1 cellular context compared by ENCODE assay signal in the genomic region with DNA sequence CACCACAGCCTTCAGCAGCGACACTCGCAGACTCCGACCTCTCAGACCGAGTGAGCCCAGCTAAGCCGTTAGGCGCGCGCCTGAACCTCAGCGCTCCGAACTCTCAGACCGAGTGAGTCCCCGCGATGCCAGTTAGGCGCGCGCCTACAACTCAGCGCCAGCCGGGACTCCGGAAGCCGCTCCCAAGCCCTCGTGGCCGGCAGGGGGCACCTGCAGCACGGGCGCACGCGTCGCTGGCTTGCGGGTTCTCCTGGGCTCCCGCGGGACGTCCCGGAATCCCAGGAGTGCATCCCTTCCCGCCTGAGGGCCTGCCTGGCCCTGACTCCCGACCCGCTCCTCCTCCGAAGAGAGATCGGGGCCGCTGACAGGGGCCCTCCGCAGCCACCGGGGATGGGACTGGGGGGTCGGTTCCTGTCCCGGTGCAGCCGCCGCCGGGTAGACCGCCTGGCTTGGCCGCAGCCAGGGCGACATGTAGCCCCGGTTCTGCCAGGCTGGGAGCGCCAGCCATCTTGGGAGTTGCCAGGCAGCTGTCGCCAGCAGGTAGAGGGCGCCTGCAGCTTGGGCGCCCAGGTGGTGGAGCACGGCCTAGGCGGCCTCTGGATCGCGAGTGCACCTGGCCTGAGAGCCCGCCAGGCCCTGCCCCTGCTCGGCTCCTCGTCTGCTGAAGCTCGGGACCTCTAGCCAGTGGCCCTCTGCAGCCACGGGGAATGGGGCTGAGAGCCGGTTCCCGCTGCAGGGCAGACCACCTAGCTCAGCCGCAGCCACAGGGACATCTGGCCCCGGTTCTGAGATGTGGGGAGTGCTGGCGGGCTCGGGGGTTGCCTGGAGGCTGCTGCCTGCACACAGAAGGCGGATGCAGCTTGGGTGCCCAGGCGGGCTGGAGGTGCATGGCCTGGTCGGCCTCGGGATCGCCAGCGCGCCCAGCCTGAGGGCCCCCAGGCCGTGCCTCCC.
TF ChIP-seq lines count a peak whose summit lies in the region.

ANKRD18A (minus strand) TSS at position 114 of the 951 bp plus-strand sequence. CDS start 311 bp downstream, outside the sequence.

TF ChIP-seq in HepG2, 621 proteins besides CTCF, POLR2A, EP300 and RAD21 (continued from another document and continues in another):
- TF ChIP-seq, protein P1, sequence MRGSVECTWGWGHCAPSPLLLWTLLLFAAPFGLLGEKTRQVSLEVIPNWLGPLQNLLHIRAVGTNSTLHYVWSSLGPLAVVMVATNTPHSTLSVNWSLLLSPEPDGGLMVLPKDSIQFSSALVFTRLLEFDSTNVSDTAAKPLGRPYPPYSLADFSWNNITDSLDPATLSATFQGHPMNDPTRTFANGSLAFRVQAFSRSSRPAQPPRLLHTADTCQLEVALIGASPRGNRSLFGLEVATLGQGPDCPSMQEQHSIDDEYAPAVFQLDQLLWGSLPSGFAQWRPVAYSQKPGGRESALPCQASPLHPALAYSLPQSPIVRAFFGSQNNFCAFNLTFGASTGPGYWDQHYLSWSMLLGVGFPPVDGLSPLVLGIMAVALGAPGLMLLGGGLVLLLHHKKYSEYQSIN (CRISPR knock-in tag; IDR thresholded peaks at IDR 0.05; ENCODE audit: borderline replicate concordance) = no peak
- no peak for TF ChIP-seq SOX13 (IDR thresholded peaks at IDR 0.05)
- peak in 1 of 2 experiments; percentile 40; a peak in 1 of 4 replicates for TF ChIP-seq SOX13 (CRISPR knock-in tag; conservative IDR thresholded peaks at IDR 0.05 in 1 of 2, IDR thresholded peaks at IDR 0.05 in 1 of 2)
- no peak; the same call in 1 of the 2 replicates for TF ChIP-seq CBX5 (CRISPR knock-in tag; IDR thresholded peaks at IDR 0.05; ENCODE audit: borderline replicate concordance)
- no peak for TF ChIP-seq KDM4B (CRISPR knock-in tag; IDR thresholded peaks at IDR 0.05)
- TF ChIP-seq ZNF530 (CRISPR knock-in tag; IDR thresholded peaks at IDR 0.05; ENCODE audit: low read depth) = no peak
- no peak for TF ChIP-seq ZNF720 (CRISPR knock-in tag; IDR thresholded peaks at IDR 0.05)
- TF ChIP-seq ZNF614 (CRISPR knock-in tag; IDR thresholded peaks at IDR 0.05; ENCODE audit: borderline replicate concordance) = no peak
- TF ChIP-seq ZIK1 (CRISPR knock-in tag; IDR thresholded peaks at IDR 0.05; ENCODE audit: borderline replicate concordance, low read depth) = 0 out of 2 replicates have a peak, but pooled peaks have one; percentile 45
- TF ChIP-seq XRCC5 (optimal IDR thresholded peaks at IDR 0.05; ENCODE audit: low read length) = peak; percentile 80
- TF ChIP-seq ADNP (CRISPR knock-in tag; IDR thresholded peaks at IDR 0.05) = 0 out of 2 replicates have a peak, but pooled peaks have one; percentile 22
- no peak for TF ChIP-seq CENPX (CRISPR knock-in tag; IDR thresholded peaks at IDR 0.05)
- peak; percentile 72; the same call in 1 of the 2 replicates for TF ChIP-seq NCOA1 (CRISPR knock-in tag; IDR thresholded peaks at IDR 0.05)
- peak; percentile 52; the same call in 1 of the 2 replicates for TF ChIP-seq ZMAT3 (CRISPR knock-in tag; conservative IDR thresholded peaks at IDR 0.05)
- TF ChIP-seq, protein P2, sequence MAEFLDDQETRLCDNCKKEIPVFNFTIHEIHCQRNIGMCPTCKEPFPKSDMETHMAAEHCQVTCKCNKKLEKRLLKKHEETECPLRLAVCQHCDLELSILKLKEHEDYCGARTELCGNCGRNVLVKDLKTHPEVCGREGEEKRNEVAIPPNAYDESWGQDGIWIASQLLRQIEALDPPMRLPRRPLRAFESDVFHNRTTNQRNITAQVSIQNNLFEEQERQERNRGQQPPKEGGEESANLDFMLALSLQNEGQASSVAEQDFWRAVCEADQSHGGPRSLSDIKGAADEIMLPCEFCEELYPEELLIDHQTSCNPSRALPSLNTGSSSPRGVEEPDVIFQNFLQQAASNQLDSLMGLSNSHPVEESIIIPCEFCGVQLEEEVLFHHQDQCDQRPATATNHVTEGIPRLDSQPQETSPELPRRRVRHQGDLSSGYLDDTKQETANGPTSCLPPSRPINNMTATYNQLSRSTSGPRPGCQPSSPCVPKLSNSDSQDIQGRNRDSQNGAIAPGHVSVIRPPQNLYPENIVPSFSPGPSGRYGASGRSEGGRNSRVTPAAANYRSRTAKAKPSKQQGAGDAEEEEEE (CRISPR knock-in tag; IDR thresholded peaks at IDR 0.05; ENCODE audit: borderline replicate concordance) = no peak
- TF ChIP-seq ISX (CRISPR knock-in tag; conservative IDR thresholded peaks at IDR 0.05) = no peak
- TF ChIP-seq, protein P3, sequence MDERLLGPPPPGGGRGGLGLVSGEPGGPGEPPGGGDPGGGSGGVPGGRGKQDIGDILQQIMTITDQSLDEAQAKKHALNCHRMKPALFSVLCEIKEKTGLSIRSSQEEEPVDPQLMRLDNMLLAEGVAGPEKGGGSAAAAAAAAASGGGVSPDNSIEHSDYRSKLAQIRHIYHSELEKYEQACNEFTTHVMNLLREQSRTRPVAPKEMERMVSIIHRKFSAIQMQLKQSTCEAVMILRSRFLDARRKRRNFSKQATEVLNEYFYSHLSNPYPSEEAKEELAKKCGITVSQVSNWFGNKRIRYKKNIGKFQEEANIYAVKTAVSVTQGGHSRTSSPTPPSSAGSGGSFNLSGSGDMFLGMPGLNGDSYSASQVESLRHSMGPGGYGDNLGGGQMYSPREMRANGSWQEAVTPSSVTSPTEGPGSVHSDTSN (CRISPR knock-in tag; IDR thresholded peaks at IDR 0.05) = no peak
- no peak for TF ChIP-seq EZH2 (conservative IDR thresholded peaks at IDR 0.05; ENCODE audit: low read depth, low read length)
- TF ChIP-seq CHD4 (IDR thresholded peaks at IDR 0.05; ENCODE audit: borderline replicate concordance, low read length) = no peak
- no peak for TF ChIP-seq ZBED4 (CRISPR knock-in tag; IDR thresholded peaks at IDR 0.05; ENCODE audit: borderline replicate concordance)
- peak; percentile 54; the same call in 1 of the 2 replicates for TF ChIP-seq BRF2 (CRISPR knock-in tag; IDR thresholded peaks at IDR 0.05)
- peak; percentile 5; the same call in 1 of the 2 replicates for TF ChIP-seq ZNF143 (CRISPR knock-in tag; IDR thresholded peaks at IDR 0.05)
- TF ChIP-seq ZNF691 (CRISPR knock-in tag; IDR thresholded peaks at IDR 0.05; ENCODE audit: borderline replicate concordance, low read depth) = peak; percentile 94; the same call in 1 of the 2 replicates
- TF ChIP-seq NFE2L1 (CRISPR knock-in tag; IDR thresholded peaks at IDR 0.05; ENCODE audit: borderline replicate concordance) = no peak
- TF ChIP-seq, protein P4, sequence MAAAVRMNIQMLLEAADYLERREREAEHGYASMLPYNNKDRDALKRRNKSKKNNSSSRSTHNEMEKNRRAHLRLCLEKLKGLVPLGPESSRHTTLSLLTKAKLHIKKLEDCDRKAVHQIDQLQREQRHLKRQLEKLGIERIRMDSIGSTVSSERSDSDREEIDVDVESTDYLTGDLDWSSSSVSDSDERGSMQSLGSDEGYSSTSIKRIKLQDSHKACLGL (CRISPR knock-in tag; IDR thresholded peaks at IDR 0.05) = no peak
- TF ChIP-seq MTERF4 (CRISPR knock-in tag; IDR thresholded peaks at IDR 0.05) = peak; percentile 68; the same call in 1 of the 2 replicates
- TF ChIP-seq ZFP36L1 (CRISPR knock-in tag; IDR thresholded peaks at IDR 0.05) = no peak
- TF ChIP-seq GTF2F1 (IDR thresholded peaks at IDR 0.05; ENCODE audit: low read length) = no peak
- TF ChIP-seq EEA1 (CRISPR knock-in tag; IDR thresholded peaks at IDR 0.05; ENCODE audit: borderline replicate concordance) = no peak
- peak; percentile 72 for TF ChIP-seq POLR2AphosphoS5 (IDR thresholded peaks at IDR 0.05; ENCODE audit: low read depth, low read length)
- TF ChIP-seq ZBTB43 (CRISPR knock-in tag; conservative IDR thresholded peaks at IDR 0.05) = peak; percentile 70; the same call in 1 of the 2 replicates
- TF ChIP-seq ZNF20 (CRISPR knock-in tag; IDR thresholded peaks at IDR 0.05) = no peak
- no peak for TF ChIP-seq PLRG1 (conservative IDR thresholded peaks at IDR 0.05)
- peak; percentile 19; the same call in 1 of the 2 replicates for TF ChIP-seq CBFB (CRISPR knock-in tag; IDR thresholded peaks at IDR 0.05)
- TF ChIP-seq LCORL (IDR thresholded peaks at IDR 0.05) = peak; percentile 43; the same call in 1 of the 2 replicates
- peak; percentile 88 for TF ChIP-seq LCORL (CRISPR knock-in tag; IDR thresholded peaks at IDR 0.05)
- TF ChIP-seq ZMYM2 (CRISPR knock-in tag; IDR thresholded peaks at IDR 0.05) = peak; percentile 86; the same call in 1 of the 2 replicates
- peak; percentile 77; the same call in 1 of the 2 replicates for TF ChIP-seq ZHX1 (CRISPR knock-in tag; IDR thresholded peaks at IDR 0.05; ENCODE audit: low read depth)
- peak; percentile 89 for TF ChIP-seq TOPORS (CRISPR knock-in tag; IDR thresholded peaks at IDR 0.05)
- TF ChIP-seq MTA1 (CRISPR knock-in tag; IDR thresholded peaks at IDR 0.05; ENCODE audit: borderline replicate concordance) = no peak
- TF ChIP-seq ZNF121 (CRISPR knock-in tag; IDR thresholded peaks at IDR 0.05) = no peak
- TF ChIP-seq NFKB2 (CRISPR knock-in tag; IDR thresholded peaks at IDR 0.05; ENCODE audit: borderline replicate concordance) = no peak; the same call in 1 of the 2 replicates
- TF ChIP-seq SMAD9 (CRISPR knock-in tag; IDR thresholded peaks at IDR 0.05) = no peak
- TF ChIP-seq FOSL1 (CRISPR knock-in tag; IDR thresholded peaks at IDR 0.05; ENCODE audit: borderline replicate concordance) = no peak
- TF ChIP-seq ZNF883 (CRISPR knock-in tag; IDR thresholded peaks at IDR 0.05; ENCODE audit: not compliant biosample characterization) = peak; percentile 68
- TF ChIP-seq ZNF589 (CRISPR knock-in tag; conservative IDR thresholded peaks at IDR 0.05) = peak; percentile 89
